ENCODE assay signal across 7 cellular contexts in genomic region chr12:42237853-42238239, GRCh38. TPM values are rescaled to one million over a fixed set of nuclear protein-coding genes. Genes with fewer than 3 reads are reported as not detected.
DNase-seq lines count a peak whose midpoint lies in the region; ATAC-seq and TF ChIP-seq lines count a peak whose summit lies in the region.

No MANE protein-coding gene starts in this region.

- ATAC-seq in GM18868 (IDR thresholded peaks at IDR 0.05; ENCODE audit: unreplicated experiment) (peak; percentile 28), HG02852 (IDR thresholded peaks at IDR 0.05; ENCODE audit: unreplicated experiment) (peak; percentile 29), T-helper 17 cell (peak; percentile 49)

- H3K4me1 ChIP-seq in cardiac muscle cell (ENCODE audit: low read depth) (peaks cover 12% of the 10 kb centered on the region), skeletal muscle tissue (ENCODE audit: control insufficient read depth in 3 of 3, insufficient read depth in 3 of 3, low read length in 3 of 3) (peaks cover 8 to 32% (median 19%) of the 10 kb centered on the region in 3 donors)

- H3K9ac ChIP-seq in skeletal muscle tissue (ENCODE audit: low read depth in 1 of 3, low read length in 3 of 3) = peak overlapping the region; percentile 77 to 88 (median 82)

- TF ChIP-seq CTCF in cardiac muscle cell (IDR thresholded peaks at IDR 0.05; ENCODE audit: low read depth, low read length) = no peak

- H3K4me3 ChIP-seq in cardiac muscle cell = peak overlapping the region; percentile 98
- H3K4me3 ChIP-seq in skeletal muscle tissue (ENCODE audit: low read length in 3 of 3) = peak overlapping the region; percentile 54 to 92 (median 67)

- H3K36me3 ChIP-seq in cardiac muscle cell (no peaks in the 10 kb centered on the region), skeletal muscle tissue (ENCODE audit: control insufficient read depth in 3 of 3, insufficient read depth in 3 of 3, low read length in 3 of 3) (no peaks in the 10 kb centered on the region)

- H3K27ac Mint-ChIP-seq in T-helper 17 cell = peak overlapping the region; percentile 83

- DNase-seq in T-helper 17 cell (no peak), cardiac muscle cell (ENCODE audit: low read depth in 1 of 2, low spot score in 1 of 2) (no peak), H4 (ENCODE audit: low spot score) (no peak), NCI-H345 treated with DMSO at 0.1 percent for 48 hours (lab: John Stamatoyannopoulos, UW; ENCODE audit: unreplicated experiment) (no peak)

- H3K9me3 ChIP-seq in T-helper 17 cell (ENCODE audit: control insufficient read depth, low read length, poor library complexity, severe bottlenecking) (no peaks in the 10 kb centered on the region), cardiac muscle cell (ENCODE audit: low read depth) (no peaks in the 10 kb centered on the region), skeletal muscle tissue (ENCODE audit: control insufficient read depth in 3 of 3, low read length in 3 of 3) (no peaks in the 10 kb centered on the region)

- H3K4me3 Mint-ChIP-seq in T-helper 17 cell = peak overlapping the region; percentile 92

- H3K4me1 Mint-ChIP-seq in T-helper 17 cell = peaks cover 22% of the 10 kb centered on the region

- H3K27me3 Mint-ChIP-seq in T-helper 17 cell = no peaks in the 10 kb centered on the region

- H3K36me3 Mint-ChIP-seq in T-helper 17 cell (ENCODE audit: low read depth) = peaks cover 2% of the 10 kb centered on the region

- peaks cover 7% of the 10 kb centered on the region for H3K27me3 ChIP-seq in cardiac muscle cell
- H3K27me3 ChIP-seq in skeletal muscle tissue (ENCODE audit: control insufficient read depth in 3 of 3, insufficient read depth in 3 of 3, low read length in 3 of 3) = no peaks in the 10 kb centered on the region

- peak overlapping the region; percentile 96 for H3K27ac ChIP-seq in cardiac muscle cell
- peak overlapping the region; percentile 77 for H3K27ac ChIP-seq in skeletal muscle tissue (ENCODE audit: low read depth, low read length)

RNA-seq across cellular contexts. Expression of gene YAF2, which starts 0.2 kb away (rescaled TPM):
- 10 to 100 TPM; 65.1 to 71.3 TPM for total RNA-seq in T-helper 17 cell
- total RNA-seq in cardiac muscle cell = 26.9 and 59.8 TPM in 2 replicates
- 39.3 and 54.5 TPM in 2 replicates for polyA plus RNA-seq in cardiac muscle cell
- total RNA-seq in skeletal muscle tissue = 19.3 TPM
- 9.5 and 10.6 TPM in 2 replicates for total RNA-seq in H4 (2014; rRNA removed; shearing (Covaris generic))
